ENCODE assay signal across 8 cellular contexts in genomic region chr17:13016881-13017622, GRCh38. TPM values are rescaled to one million over a fixed set of nuclear protein-coding genes. Genes with fewer than 3 reads are reported as not detected.
A peak's percentile ranks its signal among the peaks of the same experiment; 100 is the strongest.
DNase-seq lines count a peak whose midpoint lies in the region; ATAC-seq and FAIRE-seq lines count a peak whose summit lies in the region.

No MANE protein-coding gene starts in this region.

- peaks cover 42% of the 10 kb centered on the region for H3K36me3 ChIP-seq in iPS-18a (ENCODE audit: control insufficient read depth, low read depth, low read length)

- peaks cover 5% of the 10 kb centered on the region for H3K4me1 ChIP-seq in iPS-18a (ENCODE audit: control insufficient read depth, low read depth, low read length)

- no peak overlapping the region for H3K27ac ChIP-seq in iPS-18a (ENCODE audit: low read length)

- in situ Hi-C loops in ACHN (cut with HindIII; ENCODE audit: low pct_ligation_motif_present, low pct_unique_long_range_greater_than_20kb, low sequenced_read_pairs) = no loop called here

- no peaks in the 10 kb centered on the region for H3K9me3 ChIP-seq in iPS-18a (ENCODE audit: control insufficient read depth, low read depth, low read length)

- DNase-seq in ACHN = peak; percentile 24
- DNase-seq in activated naive CD4-positive, alpha-beta T cell treated with anti-CD3 and anti-CD28 coated beads, Interleukin-2, amount 50 U/mL, for 72 hours (ENCODE audit: low spot score in 2 of 2) = peak in 1 of 2 donors; percentile 17
- DNase-seq in stimulated activated naive B cell treated with anti-CD40 and anti-IgM and Interleukin-4, amounts not matched to agents 10 μg/mL and 1 μg/mL and 100 μg/mL, for 72 hours = no peak
- no peak for DNase-seq in HTR-8/SVneo (ENCODE audit: insufficient read length, low spot score)
- DNase-seq in activated CD4-positive, alpha-beta T cell treated with anti-CD3 and anti-CD28 coated beads, Interleukin-2, amount 50 U/mL, for 4 hours = no peak

- no peaks in the 10 kb centered on the region for H3K27me3 Mint-ChIP-seq in stimulated activated naive B cell treated with anti-CD40 and anti-IgM and Interleukin-4, amounts not matched to agents 10 μg/mL and 1 μg/mL and 100 μg/mL, for 72 hours

- H3K9ac ChIP-seq in iPS-18a (ENCODE audit: low read length) = peak overlapping the region; percentile 70

- FAIRE-seq in HTR-8/SVneo (lab: Jason Lieb, UNC) = no peak

- peak overlapping the region; percentile 87 for H3K4me3 ChIP-seq in iPS-18a (ENCODE audit: low read length)

- peak overlapping the region; percentile 97 to 99 for H3K4me3 Mint-ChIP-seq in stimulated activated naive B cell treated with anti-CD40 and anti-IgM and Interleukin-4, amounts not matched to agents 10 μg/mL and 1 μg/mL and 100 μg/mL, for 72 hours

- no peaks in the 10 kb centered on the region for H3K9me3 Mint-ChIP-seq in activated naive CD4-positive, alpha-beta T cell treated with anti-CD3 and anti-CD28 coated beads, Interleukin-2, amount 50 U/mL, for 72 hours
- H3K9me3 Mint-ChIP-seq in stimulated activated naive B cell treated with anti-CD40 and anti-IgM and Interleukin-4, amounts not matched to agents 10 μg/mL and 1 μg/mL and 100 μg/mL, for 72 hours = no peaks in the 10 kb centered on the region

- H3K4me1 Mint-ChIP-seq in stimulated activated naive B cell treated with anti-CD40 and anti-IgM and Interleukin-4, amounts not matched to agents 10 μg/mL and 1 μg/mL and 100 μg/mL, for 72 hours = peaks cover 15 to 21% of the 10 kb centered on the region in 2 donors

- H3K36me3 Mint-ChIP-seq in activated naive CD4-positive, alpha-beta T cell treated with anti-CD3 and anti-CD28 coated beads, Interleukin-2, amount 50 U/mL, for 72 hours = peaks cover 14 to 26% of the 10 kb centered on the region in 2 donors
- peaks cover 21 to 30% of the 10 kb centered on the region in 2 donors for H3K36me3 Mint-ChIP-seq in stimulated activated naive B cell treated with anti-CD40 and anti-IgM and Interleukin-4, amounts not matched to agents 10 μg/mL and 1 μg/mL and 100 μg/mL, for 72 hours

- no peaks in the 10 kb centered on the region for H3K27me3 ChIP-seq in iPS-18a (ENCODE audit: control insufficient read depth, insufficient read depth, low read length)

- H3K27ac Mint-ChIP-seq in activated naive CD4-positive, alpha-beta T cell treated with anti-CD3 and anti-CD28 coated beads, Interleukin-2, amount 50 U/mL, for 72 hours = peak overlapping the region; percentile 85 to 99
- H3K27ac Mint-ChIP-seq in stimulated activated naive B cell treated with anti-CD40 and anti-IgM and Interleukin-4, amounts not matched to agents 10 μg/mL and 1 μg/mL and 100 μg/mL, for 72 hours = peak overlapping the region; percentile 96

- ATAC-seq in GM19372 (IDR thresholded peaks at IDR 0.05; ENCODE audit: low read depth, unreplicated experiment) (peak; percentile 16), HG03457 (IDR thresholded peaks at IDR 0.05; ENCODE audit: unreplicated experiment) (peak; percentile 4)
- peak; percentile 5 to 35 for ATAC-seq in activated naive CD4-positive, alpha-beta T cell treated with anti-CD3 and anti-CD28 coated beads, Interleukin-2, amount 50 U/mL, for 72 hours
- ATAC-seq in stimulated activated naive B cell treated with anti-CD40 and anti-IgM and Interleukin-4, amounts not matched to agents 10 μg/mL and 1 μg/mL and 100 μg/mL, for 72 hours (replicated peaks) = peak; percentile 24 to 26

RNA-seq across cellular contexts. Expression of gene ELAC2, which starts 0.8 kb away (rescaled TPM):
- total RNA-seq in activated naive CD4-positive, alpha-beta T cell treated with anti-CD3 and anti-CD28 coated beads, Interleukin-2, amount 50 U/mL, for 72 hours = 10 to 100 TPM; 65.3 to 77.5 TPM
